Comparison of ENCODE assay signal across 26 cellular contexts in genomic region chr1:230199034-230199433, GRCh38.
DNase-seq lines count a peak whose midpoint lies in the region; ATAC-seq, FAIRE-seq and TF ChIP-seq lines count a peak whose summit lies in the region.
"Had no signal": no experiment of that assay in that cellular context is flagged by ENCODE, and none has a peak within 500 bp of the region (broad histone marks: within the 10 kb centered on the region; RNA-seq: fewer than 3 reads in every experiment).

No MANE protein-coding gene starts in this region.

- peak overlapping the region; percentile 38 for H3K9ac ChIP-seq in Loucy (ENCODE audit: low read depth, low read length, poor library complexity, severe bottlenecking)

- H3K4me3 Mint-ChIP-seq in progenitor cell of endocrine pancreas (ENCODE audit: low read depth), result no peak overlapping the region
- H3K4me3 Mint-ChIP-seq: CD8-positive, alpha-beta T cell had no signal

- intact Hi-C loops in esophagus muscularis mucosa (cut with DNase I), result no loop called here

- H3K36me3 ChIP-seq in Loucy (ENCODE audit: insufficient read depth, low read length) (peaks cover 56% of the 10 kb centered on the region; the same call in 1 of the 2 replicates), esophagus muscularis mucosa (peaks cover 6 to 36% (median 19%) of the 10 kb centered on the region in 4 donors), H7 (replicated peaks; ENCODE audit: control insufficient read depth, insufficient read depth, low read length) (no peaks in the 10 kb centered on the region)

- 89% methylated on average over 7 of the region's 7 CpGs for WGBS in esophagus muscularis mucosa

- TF ChIP-seq CTCF in Loucy (conservative IDR thresholded peaks at IDR 0.05; ENCODE audit: low read length), result no peak
- no peak for TF ChIP-seq CTCF in esophagus muscularis mucosa (IDR thresholded peaks at IDR 0.05)
- TF ChIP-seq CTCF in progenitor cell of endocrine pancreas (IDR thresholded peaks at IDR 0.05; ENCODE audit: unreplicated experiment), result no peak

- H3K27me3 Mint-ChIP-seq in progenitor cell of endocrine pancreas, result no peaks in the 10 kb centered on the region

- H3K27ac Mint-ChIP-seq in progenitor cell of endocrine pancreas, result peak overlapping the region; percentile 42
- H3K27ac Mint-ChIP-seq: CD8-positive, alpha-beta T cell had no signal

- no peak for ATAC-seq in GM19452 (IDR thresholded peaks at IDR 0.05; ENCODE audit: unreplicated experiment)
- ATAC-seq: CD8-positive, alpha-beta T cell; HepG2 had no signal

- no peaks in the 10 kb centered on the region for H4K20me1 ChIP-seq in Loucy (ENCODE audit: insufficient read depth, low read length, poor library complexity, severe bottlenecking)

- no peaks in the 10 kb centered on the region for H3F3A ChIP-seq in Loucy (ENCODE audit: low read depth)

- no peaks in the 10 kb centered on the region for H3K9me2 ChIP-seq in Loucy (replicated peaks; ENCODE audit: low read depth, low read length)

- no peak overlapping the region for H2AFZ ChIP-seq in Loucy (ENCODE audit: low read length)

- H3K4me1 Mint-ChIP-seq in progenitor cell of endocrine pancreas (ENCODE audit: low read depth), result peaks cover 15% of the 10 kb centered on the region

- no peak for TF ChIP-seq POLR2A in esophagus muscularis mucosa (IDR thresholded peaks at IDR 0.05; ENCODE audit: low read depth)
- no peak for TF ChIP-seq POLR2A in GM12891 (IDR thresholded peaks at IDR 0.05; ENCODE audit: low read depth, low read length)

- no peak for TF ChIP-seq EP300 in esophagus muscularis mucosa (IDR thresholded peaks at IDR 0.05)

- H3K4me3 ChIP-seq in Loucy (ENCODE audit: low read length, poor library complexity, severe bottlenecking) (no peak overlapping the region), esophagus muscularis mucosa (no peak overlapping the region), H7 (ENCODE audit: insufficient read depth, low read depth, low read length) (no peak overlapping the region)
- H3K4me3 ChIP-seq: SJCRH30 had no signal

- H3K4me1 ChIP-seq in Loucy (ENCODE audit: insufficient read depth, low read length, poor library complexity, severe bottlenecking) (peaks cover 70% of the 10 kb centered on the region), esophagus muscularis mucosa (peaks cover 0 to 8% (median 5%) of the 10 kb centered on the region in 4 donors)
- H3K4me1 ChIP-seq: SJCRH30 had no signal

- H3K27me3 ChIP-seq in Loucy (ENCODE audit: insufficient read depth, low read length, poor library complexity, severe bottlenecking) (no peaks in the 10 kb centered on the region), esophagus muscularis mucosa (no peaks in the 10 kb centered on the region), H7 (ENCODE audit: control insufficient read depth, insufficient read depth, low read length) (no peaks in the 10 kb centered on the region)
- H3K27me3 ChIP-seq: SJCRH30 had no signal

- FAIRE-seq in GM12891 (lab: Jason Lieb, UNC), result no peak
- FAIRE-seq: H54, HepG2, RCC 7860 had no signal

- H3K79me2 ChIP-seq in Loucy (ENCODE audit: insufficient read depth, low read length), result peaks cover 97% of the 10 kb centered on the region

- peak; percentile 55 for DNase-seq in DMS53 (lab: John Stamatoyannopoulos, UW)
- DNase-seq in DMS53 treated with DMSO at 0.1 percent for 48 hours (lab: John Stamatoyannopoulos, UW; ENCODE audit: unreplicated experiment), result no peak
- DNase-seq in esophagus muscularis mucosa (ENCODE audit: extremely low spot score), result peak; percentile 24
- DNase-seq in progenitor cell of endocrine pancreas (ENCODE audit: low spot score, unreplicated experiment), result no peak
- no peak for DNase-seq in GM12891 (ENCODE audit: insufficient read length, low spot score)
- DNase-seq in H7, result no peak
- DNase-seq: ACHN; C1 segment of cervical spinal cord; Calu3; CD8-positive, alpha-beta T cell; DMS153; GDM1; KBM-7; NCI-H1105; NCI-H146; NCI-H2029; NCI-H345; NCI-H524; SJCRH30 had no signal

- H3K27ac ChIP-seq in esophagus muscularis mucosa (replicated peaks in 1 of 4), result no peak overlapping the region
- H3K27ac ChIP-seq: 22Rv1, HL-60, SJCRH30 had no signal

- H3K9me3 Mint-ChIP-seq in progenitor cell of endocrine pancreas (ENCODE audit: low read depth), result no peaks in the 10 kb centered on the region
- H3K9me3 Mint-ChIP-seq: CD8-positive, alpha-beta T cell had no signal

- H3K4me2 ChIP-seq in Loucy (ENCODE audit: low read depth, low read length, poor library complexity, severe bottlenecking), result peak overlapping the region; percentile 13

- peaks cover 7% of the 10 kb centered on the region for H3K36me3 Mint-ChIP-seq in progenitor cell of endocrine pancreas (ENCODE audit: insufficient read depth)

- H3K9me3 ChIP-seq in Loucy (ENCODE audit: insufficient read depth, low read depth, low read length) (no peaks in the 10 kb centered on the region), esophagus muscularis mucosa (no peaks in the 10 kb centered on the region)
- H3K9me3 ChIP-seq: SJCRH30 had no signal

TF ChIP-seq in GM12891, 5 proteins besides CTCF, POLR2A, EP300 and RAD21:
- no peak for TF ChIP-seq PAX5 (IDR thresholded peaks at IDR 0.05; ENCODE audit: insufficient read depth, low read length, severe bottlenecking)
- no peak for TF ChIP-seq POU2F2 (IDR thresholded peaks at IDR 0.05; ENCODE audit: low read depth, low read length)
- TF ChIP-seq POLR2AphosphoS5 (IDR thresholded peaks at IDR 0.05; ENCODE audit: low read depth, low read length), result no peak
- TF ChIP-seq SPI1 (IDR thresholded peaks at IDR 0.05; ENCODE audit: low read depth, low read length), result no peak
- no peak for TF ChIP-seq TAF1 (IDR thresholded peaks at IDR 0.05; ENCODE audit: low read depth, low read length)

Comparison
In these comparisons a context has a peak if more than half of its experiments do, and no peak if none do; other contexts are left out.
1. DNase-seq: peak in DMS53 (single experiment) and esophagus muscularis mucosa (single experiment); none in DMS53 treated with DMSO at 0.1 percent for 48 hours (single experiment), progenitor cell of endocrine pancreas (single experiment), GM12891 (single experiment) and H7 (single experiment).